In the genomic region with DNA sequence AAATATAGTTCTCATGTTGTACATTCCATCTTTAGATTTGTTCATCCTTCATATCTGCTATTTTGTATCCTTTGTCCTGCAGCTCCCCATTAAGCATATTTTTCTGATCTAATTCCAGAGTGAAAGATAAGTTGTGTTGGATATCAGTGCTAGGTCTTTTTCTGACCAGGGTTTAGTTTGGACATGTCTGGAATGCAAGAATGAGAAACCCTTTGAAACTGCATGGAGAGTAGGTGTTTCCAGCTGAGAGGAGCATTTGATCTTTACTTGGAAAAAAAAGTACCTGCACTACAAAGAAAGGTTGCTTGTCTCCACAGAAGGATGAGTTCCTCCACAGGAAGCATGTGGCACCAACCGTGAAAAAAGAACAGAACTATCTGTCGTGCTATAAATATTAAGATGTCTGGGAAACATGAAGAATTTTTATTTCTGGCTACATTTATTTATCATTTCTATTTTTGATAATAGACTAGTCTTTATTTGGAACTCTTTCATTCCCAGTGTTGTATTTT, we compare ENCODE assay signal across 21 cellular contexts.
"Had no signal": no experiment of that assay in that cellular context is flagged by ENCODE, and none has a peak within 500 bp of the region (broad histone marks: within the 10 kb centered on the region; RNA-seq: fewer than 3 reads in every experiment).

No MANE protein-coding gene starts in this region.

- DNase-seq: activated CD4-positive, alpha-beta T cell treated with anti-CD3 and anti-CD28 coated beads, Interleukin-2, amount 10 ng/mL, durations not matched to agents 7 days and 5 days; activated CD4-positive, CD25-positive, alpha-beta regulatory T cell treated with anti-CD3 and anti-CD28 coated beads, Interleukin-2, amount 50 U/mL, for 72 hours; activated CD8-positive, alpha-beta memory T cell treated with anti-CD3 and anti-CD28 coated beads, Interleukin-2, amount 10 ng/mL, durations not matched to agents 7 days and 5 days; activated CD8-positive, alpha-beta T cell treated with anti-CD3 and anti-CD28 coated beads for 36 hours; activated gamma-delta T cell treated with Interleukin-2 at 50 U/mL for 16 hours; activated T-cell treated with anti-CD3 and anti-CD28 coated beads for 4 hours; anterior cingulate cortex; central memory CD4-positive, alpha-beta T cell; cortex of kidney; glutamatergic neuron; hippocampal formation; left ventricle myocardium superior; midbrain; natural killer cell; ovary; stimulated activated CD4-positive, alpha-beta T cell treated with anti-CD3 and anti-CD28 coated beads, Interleukin-12 subunit alpha, Interleukin-12 subunit beta, amount 100 ng/mL, for 4 hours; stimulated activated naive CD8-positive, alpha-beta T cell treated with anti-CD3 and anti-CD28 coated beads, Interleukin-15, amount 100 ng/mL, for 72 hours; tibial artery had no signal

- H3K9me3 ChIP-seq: neutrophil, ovary, prostate gland, tibial artery had no signal

- H3K27me3 ChIP-seq: neutrophil, ovary, tibial artery had no signal

- H3K36me3 ChIP-seq: neutrophil, ovary, prostate gland, tibial artery had no signal

- H3K4me3 ChIP-seq: ovary, prostate gland, tibial artery had no signal

- H3K27ac ChIP-seq: neutrophil, ovary, prostate gland, tibial artery, VCaP had no signal
